In the genomic region with DNA sequence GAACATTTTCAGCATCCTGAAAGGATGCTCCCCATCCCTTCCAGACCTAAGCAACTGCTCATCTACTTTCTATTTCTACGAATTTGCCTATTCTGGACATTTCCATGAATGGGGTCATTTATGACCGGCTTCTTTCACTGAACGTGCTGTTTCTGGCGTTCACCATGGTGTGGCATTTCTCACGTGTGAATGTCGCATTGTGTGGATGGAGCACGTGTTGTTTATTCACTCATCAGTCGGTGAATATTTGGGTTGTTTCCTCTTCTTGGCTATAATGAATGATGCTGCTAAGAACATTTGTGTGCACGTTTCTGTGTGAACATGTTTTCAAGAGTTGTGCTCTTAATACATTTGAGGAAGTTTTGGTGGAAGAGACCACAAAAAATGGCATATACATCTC, we compare ENCODE assay signal across 23 cellular contexts.
"Had no signal": no experiment of that assay in that cellular context is flagged by ENCODE, and none has a peak within 500 bp of the region (broad histone marks: within the 10 kb centered on the region; RNA-seq: fewer than 3 reads in every experiment).

No MANE protein-coding gene starts in this region.

- H3K27me3 ChIP-seq: Peyer's patch had no signal

- DNase-seq: IMR-90, Kasumi-1, KG1, MM.1S, NCI-H1092 treated with DMSO at 0.1 percent for 48 hours, NCI-H1436, NCI-H187, NCI-H2029, NCI-H2081 treated with DMSO at 0.1 percent for 48 hours, NCI-H2171, NCI-H226, NCI-H446, NCI-H510A, NCI-H524 treated with DMSO at 0.1 percent for 48 hours, NCI-H69, NCI-H774, OCI-M1, PC-9, Peyer's patch, Right ventricle myocardium superior, SIG-M5 had no signal

- H3K36me3 ChIP-seq: Peyer's patch had no signal

- H3K4me2 ChIP-seq: PC-9 had no signal

- H3K4me1 ChIP-seq: Peyer's patch had no signal

- H3K4me3 ChIP-seq: PC-9, Peyer's patch had no signal

- H3K27ac ChIP-seq: HL-60, PC-9, Peyer's patch had no signal

- H3K9me3 ChIP-seq: Peyer's patch had no signal

- ATAC-seq: SK-N-SH treated with all-trans-retinoic acid at 6 μM for 48 hours had no signal

- H2AFZ ChIP-seq: PC-9 had no signal
